In the genomic region with DNA sequence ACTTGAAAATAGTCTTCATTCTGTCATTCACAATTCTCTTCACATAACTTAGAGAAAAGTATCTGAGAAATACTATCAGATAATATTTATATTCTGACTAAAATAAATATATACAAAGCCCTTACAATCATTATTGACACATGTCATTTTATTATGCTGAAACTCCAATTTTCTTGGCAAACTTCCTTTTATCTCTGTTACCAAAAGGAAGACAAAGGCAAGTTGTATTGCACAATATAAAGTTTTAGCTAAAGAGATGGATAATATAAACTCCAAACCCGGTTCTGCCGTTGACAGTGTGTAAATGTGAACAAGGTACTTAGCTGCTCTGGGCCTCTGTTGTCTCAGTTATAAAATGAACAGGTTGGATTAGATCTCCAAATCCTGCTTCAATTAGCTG, we compare ENCODE assay signal across 21 cellular contexts.
DNase-seq lines count a peak whose midpoint lies in the region; ATAC-seq and TF ChIP-seq lines count a peak whose summit lies in the region.
"Had no signal": no experiment of that assay in that cellular context is flagged by ENCODE, and none has a peak within 500 bp of the region (broad histone marks: within the 10 kb centered on the region; RNA-seq: fewer than 3 reads in every experiment).

No MANE protein-coding gene starts in this region.

- ATAC-seq in RWPE2 (ENCODE audit: low read depth) (no peak), GM19463 (IDR thresholded peaks at IDR 0.05; ENCODE audit: unreplicated experiment) (no peak)
- ATAC-seq: GM12878, HCT116 had no signal

- H3K9me3 ChIP-seq in HUES48 (ENCODE audit: control insufficient read depth, insufficient read depth, low read length) (peaks cover 10% of the 10 kb centered on the region; the same call in 1 of the 2 replicates), RWPE2 (ENCODE audit: severe bottlenecking) (peaks cover 5% of the 10 kb centered on the region), iPS-20b (ENCODE audit: insufficient read depth, low read depth, low read length) (peaks cover 6% of the 10 kb centered on the region; the same call in 1 of the 2 replicates), spleen (peaks cover 3 to 25% (median 16%) of the 10 kb centered on the region in 8 donors)
- H3K9me3 ChIP-seq: BE2C had no signal

- H3K27ac ChIP-seq in 22Rv1 (peak overlapping the region; percentile 67), HUES48 (ENCODE audit: low read depth, low read length) (peak overlapping the region; percentile 48), RWPE2 (ENCODE audit: poor library complexity, severe bottlenecking) (peak overlapping the region; percentile 7), iPS-20b (ENCODE audit: low read length) (no peak overlapping the region), spleen (no peak overlapping the region)
- H3K27ac ChIP-seq: GM23248 had no signal

- H3K9ac ChIP-seq in HUES48 (ENCODE audit: low read depth, low read length) = no peak overlapping the region
- peak overlapping the region; percentile 33; the same call in 1 of the 2 replicates for H3K9ac ChIP-seq in iPS-20b (ENCODE audit: low read depth, low read length)
- H3K9ac ChIP-seq: GM23248 had no signal

- DNase-seq in RWPE2 (ENCODE audit: low spot score) = no peak
- DNase-seq in spleen = no peak
- no peak for DNase-seq in NCI-H2171 treated with DMSO at 0.1 percent for 48 hours (lab: John Stamatoyannopoulos, UW)
- DNase-seq: ACHN; BE2C; C1 segment of cervical spinal cord; CD4-positive, CD25-positive, alpha-beta regulatory T cell; CD8-positive, alpha-beta memory T cell; COR-L47; DMS 273 treated with DMSO at 0.1 percent for 48 hours; DMS53; DND-41; EL; GM23248; HFFc6 had no signal

- intact Hi-C loops in spleen (cut with DNase I; ENCODE audit: low total_unique reads) = no loop called here

- 89 to 93% (median 92%) methylated on average over 2 of the region's 2 CpGs for WGBS in spleen, 5 donors

- no peak for TF ChIP-seq POLR2A in spleen (IDR thresholded peaks at IDR 0.05)

- H3K27me3 ChIP-seq in HUES48 (ENCODE audit: control insufficient read depth, insufficient read depth, low read length) = no peaks in the 10 kb centered on the region
- H3K27me3 ChIP-seq in RWPE2 (ENCODE audit: insufficient read depth, poor library complexity, severe bottlenecking) = no peaks in the 10 kb centered on the region
- H3K27me3 ChIP-seq in iPS-20b (ENCODE audit: insufficient read depth, low read length) = no peaks in the 10 kb centered on the region
- H3K27me3 ChIP-seq in spleen (replicated peaks in 1 of 7) = no peaks in the 10 kb centered on the region
- H3K27me3 ChIP-seq: BE2C had no signal

- H3K4me1 ChIP-seq in HUES48 (ENCODE audit: control insufficient read depth, insufficient read depth, low read length) (peaks cover 41% of the 10 kb centered on the region), RWPE2 (ENCODE audit: insufficient read depth, poor library complexity, severe bottlenecking) (peaks cover 24% of the 10 kb centered on the region), iPS-20b (ENCODE audit: insufficient read depth, low read length) (peaks cover 40% of the 10 kb centered on the region; the same call in 1 of the 2 replicates), spleen (no peaks in the 10 kb centered on the region)
- H3K4me1 ChIP-seq: BE2C had no signal

- TF ChIP-seq CTCF in 22Rv1 (IDR thresholded peaks at IDR 0.05) (no peak), RWPE2 (IDR thresholded peaks at IDR 0.05; ENCODE audit: poor library complexity, severe bottlenecking) (no peak), spleen (IDR thresholded peaks at IDR 0.05 in 8 of 11, conservative IDR thresholded peaks at IDR 0.05 in 3 of 11) (no peak)

- H3K36me3 ChIP-seq in HUES48 (ENCODE audit: control insufficient read depth, insufficient read depth, low read length) (no peaks in the 10 kb centered on the region), RWPE2 (ENCODE audit: low read depth) (0 out of 2 replicates have a peak, but pooled peaks cover 5% of the 10 kb centered on the region), iPS-20b (ENCODE audit: insufficient read depth, low read depth, low read length) (no peaks in the 10 kb centered on the region), spleen (no peaks in the 10 kb centered on the region)
- H3K36me3 ChIP-seq: BE2C had no signal

- H3K4me3 ChIP-seq in HUES48 (ENCODE audit: low read depth, low read length) = no peak overlapping the region
- no peak overlapping the region for H3K4me3 ChIP-seq in RWPE2 (ENCODE audit: severe bottlenecking)
- H3K4me3 ChIP-seq in iPS-20b (ENCODE audit: low read length) = peak overlapping the region; percentile 24; the same call in 1 of the 2 replicates
- no peak overlapping the region for H3K4me3 ChIP-seq in spleen
- H3K4me3 ChIP-seq: GM12878, GM23248 had no signal

Comparison
In these comparisons a context has a peak if more than half of its experiments do, and no peak if none do; other contexts are left out.
1. H3K27ac ChIP-seq: peak in 22Rv1 (single experiment), HUES48 (single experiment) and RWPE2 (single experiment); none in iPS-20b (single experiment) and spleen (0 of 8).